ENCODE assay signal across 8 cellular contexts in the genomic region with DNA sequence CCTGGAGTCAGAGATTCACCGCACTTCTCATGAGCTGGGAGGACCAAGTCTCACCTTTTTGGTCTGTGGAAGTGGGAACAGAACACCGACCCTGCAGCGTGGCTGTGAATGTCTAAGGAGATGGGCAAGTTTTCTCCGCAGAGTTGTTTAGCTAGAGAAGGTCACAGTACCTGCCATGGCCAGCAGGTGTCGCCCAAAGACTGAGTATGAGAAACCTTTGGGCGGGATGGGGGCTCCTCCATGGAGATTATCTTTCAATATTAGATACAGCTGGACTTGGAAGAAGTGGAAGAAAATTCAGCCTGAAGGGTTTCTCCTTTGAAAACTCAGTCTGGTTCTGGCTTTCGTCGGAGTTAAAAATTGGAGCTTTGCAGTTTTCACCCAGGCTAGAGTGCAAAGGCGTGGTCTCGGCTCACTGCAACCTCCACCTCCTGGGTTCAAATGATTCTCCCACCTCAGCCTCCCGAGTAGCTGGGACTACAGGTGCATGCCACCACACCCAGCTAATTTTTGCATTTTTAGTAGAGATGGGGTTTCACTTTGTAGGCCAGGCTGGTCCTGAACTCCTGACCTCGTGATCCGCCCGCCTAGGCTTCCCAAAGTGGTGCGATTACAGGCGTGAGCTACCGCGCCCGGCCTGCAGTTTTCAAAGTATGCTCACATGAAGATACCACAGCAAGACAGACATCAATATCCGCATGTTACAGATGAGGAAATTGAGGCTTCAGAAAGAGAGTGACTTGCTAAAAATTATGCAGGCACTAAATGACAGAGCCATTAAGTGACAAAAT. TPM values are rescaled to one million over a fixed set of nuclear protein-coding genes. Genes with fewer than 3 reads are reported as not detected.
A peak's percentile ranks its signal among the peaks of the same experiment; 100 is the strongest.
DNase-seq lines count a peak whose midpoint lies in the region; ATAC-seq, FAIRE-seq and TF ChIP-seq lines count a peak whose summit lies in the region.

No MANE protein-coding gene starts in this region.

- H3K27me3 ChIP-seq in pancreas (no peaks in the 10 kb centered on the region), uterus (no peaks in the 10 kb centered on the region)

- no peaks in the 10 kb centered on the region for H3K36me3 ChIP-seq in pancreas
- no peaks in the 10 kb centered on the region for H3K36me3 ChIP-seq in uterus

- peak; percentile 78 to 87 (median 85) for TF ChIP-seq CTCF in pancreas (IDR thresholded peaks at IDR 0.05)
- peak; percentile 83 to 91 (median 87) for TF ChIP-seq CTCF in uterus (IDR thresholded peaks at IDR 0.05)

- H3K4me3 ChIP-seq in pancreas (no peak overlapping the region), uterus (no peak overlapping the region)

- TF ChIP-seq POLR2A in uterus (IDR thresholded peaks at IDR 0.05) = no peak

- no peaks in the 10 kb centered on the region for H3K9me3 ChIP-seq in pancreas
- H3K9me3 ChIP-seq in uterus = no peaks in the 10 kb centered on the region

- H3K4me1 ChIP-seq in pancreas (no peaks in the 10 kb centered on the region), uterus (no peaks in the 10 kb centered on the region)

- no peak for FAIRE-seq in pancreas (lab: Jason Lieb, UNC)

- DNase-seq in DMS114 treated with DMSO at 0.1 percent for 48 hours (lab: John Stamatoyannopoulos, UW; ENCODE audit: unreplicated experiment) (peak; percentile 34), HuH-7 (ENCODE audit: low spot score) (peak; percentile 63), SK-MEL-5 (ENCODE audit: low read depth, low spot score) (peak; percentile 62), germinal center (ENCODE audit: low spot score) (peak; percentile 76), pancreas (peak in 3 of 6 donors; percentile 75 to 93 (median 80)), uterus (peak; percentile 84 to 86)
- DNase-seq in activated naive CD4-positive, alpha-beta T cell treated with Interleukin-2 at 50 U/mL for 16 hours = peak; percentile 80

- ATAC-seq in pancreas = peak; percentile 50 to 89 (median 80)
- ATAC-seq in HG02763 (IDR thresholded peaks at IDR 0.05; ENCODE audit: unreplicated experiment) = no peak

- WGBS in pancreas, 2 donors = 44 to 47% methylated on average over 20 of the region's 20 CpGs

- intact Hi-C loops in pancreas (cut with DNase I) = loop anchor here in 2 of 3 donors (5.0 to 10.0 kb wide), 3 partner anchors 245 to 383 kb away; no protein-coding TSS in a partner anchor
- intact Hi-C loops in uterus (cut with DNase I; ENCODE audit: low total_unique reads) = loop anchor here (10.0 kb wide), 1 partner anchor 247 kb away; no protein-coding TSS in a partner anchor

- no peak overlapping the region for H3K27ac ChIP-seq in pancreas
- H3K27ac ChIP-seq in uterus = no peak overlapping the region

- in situ Hi-C loops in SK-MEL-5 (cut with HindIII; ENCODE audit: low pct_unique_long_range_greater_than_20kb, low sequenced_read_pairs) = loop anchor here (25.0 kb wide), 1 partner anchor 130 kb away; a partner anchor contains a TSS

RNA-seq across cellular contexts. Expression of a gene that starts 10.7 kb away (rescaled TPM):
- not detected in 2 replicates for total RNA-seq in SK-MEL-5 (2014; rRNA removed; shearing (Covaris generic))
- polyA plus RNA-seq in SK-MEL-5 (2015; cell fraction: cytosol; rRNA removed) = not detected in 2 replicates
- not detected in 2 replicates for polyA plus RNA-seq in SK-MEL-5 (2015; cell fraction: nucleus; rRNA removed)
- 1 to 10 TPM in 5 of 6 donors, under 1 TPM in 1; 0.69 to 2.7 (median 1.8) TPM for total RNA-seq in pancreas
- polyA plus RNA-seq in pancreas = 1 to 10 TPM; 1.7 to 1.9 TPM
- 10 to 100 TPM in 1 of 4 donors, 1 to 10 TPM in 2, under 1 TPM in 1; 0.29 to 29.1 (median 3.4) TPM for total RNA-seq in uterus

RNA-seq across cellular contexts. Expression of a gene that starts 16.9 kb away (rescaled TPM):
- not detected in 2 replicates for total RNA-seq in SK-MEL-5 (2014; rRNA removed; shearing (Covaris generic))
- polyA plus RNA-seq in SK-MEL-5 (2015; cell fraction: cytosol; rRNA removed) = not detected in 2 replicates
- not detected in 2 replicates for polyA plus RNA-seq in SK-MEL-5 (2015; cell fraction: nucleus; rRNA removed)
- 100 to 1,000 TPM; 220 to 395 (median 314) TPM for total RNA-seq in pancreas
- polyA plus RNA-seq in pancreas = 1,000 to 10,000 TPM; 1,418 to 2,509 TPM
- total RNA-seq in uterus = 10 to 100 TPM in 1 of 4 donors, 1 to 10 TPM in 3; 2.1 to 36.4 (median 6.2) TPM

Comparison
In these comparisons a context has a peak if more than half of its experiments do, and no peak if none do; other contexts are left out.
1. RNA of a gene that starts 16.9 kb away (total RNA-seq): 220 to 395 TPM in pancreas; 2.1 to 36.4 TPM in uterus and not detected in SK-MEL-5; every median in the first group is over 4 times any median in the second.